ENCODE assay signal across 8 cellular contexts in genomic region chr1:119713538-119714456, GRCh38. TPM values are rescaled to one million over a fixed set of nuclear protein-coding genes. Genes with fewer than 3 reads are reported as not detected.
DNase-seq lines count a peak whose midpoint lies in the region; ATAC-seq and TF ChIP-seq lines count a peak whose summit lies in the region.

No MANE protein-coding gene starts in this region.

- no peak for TF ChIP-seq POLR2A in spleen (IDR thresholded peaks at IDR 0.05)

- 34 to 37% methylated on average over 8 of the region's 8 CpGs for WGBS in ectodermal cell, 2 experiments
- 72 to 89% (median 85%) methylated on average over 8 of the region's 8 CpGs for WGBS in spleen, 5 donors

- DNase-seq in DMS53 (lab: John Stamatoyannopoulos, UW) (peak; percentile 8), DMS53 treated with DMSO at 0.1 percent for 48 hours (lab: John Stamatoyannopoulos, UW; ENCODE audit: unreplicated experiment) (no peak), NCI-H748 (lab: John Stamatoyannopoulos, UW; ENCODE audit: unreplicated experiment) (peak; percentile 79), spleen (no peak)
- DNase-seq in naive thymus-derived CD4-positive, alpha-beta T cell: no peak

- TF ChIP-seq CTCF in spleen (IDR thresholded peaks at IDR 0.05 in 8 of 11, conservative IDR thresholded peaks at IDR 0.05 in 3 of 11): no peak

- H3K27me3 ChIP-seq in ectodermal cell (ENCODE audit: control insufficient read depth, insufficient read depth, low read length, poor library complexity, severe bottlenecking) (no peaks in the 10 kb centered on the region), spleen (replicated peaks in 1 of 7) (peaks cover 0 to 40% (median 12%) of the 10 kb centered on the region in 7 donors)
- no peaks in the 10 kb centered on the region for H3K27me3 ChIP-seq in naive thymus-derived CD4-positive, alpha-beta T cell (ENCODE audit: control insufficient read depth in 2 of 2, insufficient read depth in 2 of 2, low read length in 2 of 2)

- H3K36me3 ChIP-seq in ectodermal cell (ENCODE audit: control insufficient read depth, insufficient read depth, low read length) (no peaks in the 10 kb centered on the region), spleen (no peaks in the 10 kb centered on the region)
- peaks cover 0 to 3% (median 0%) of the 10 kb centered on the region in 3 experiments for H3K36me3 ChIP-seq in naive thymus-derived CD4-positive, alpha-beta T cell (ENCODE audit: control insufficient read depth in 2 of 3, insufficient read depth in 3 of 3, low read length in 3 of 3)

- peaks cover 0 to 24% (median 15%) of the 10 kb centered on the region in 5 donors for H3K27me3 Mint-ChIP-seq in naive thymus-derived CD4-positive, alpha-beta T cell

- POLR2A ChIA-PET in naive thymus-derived CD4-positive, alpha-beta T cell (lab: Charles Lee): interaction anchor here (0.6 kb wide), 1 partner anchor 574 kb away, joined by 3 read pairs; the partner anchor contains the start of gene WARS2

- peaks cover 15 to 48% (median 31%) of the 10 kb centered on the region in 7 donors for H3K4me1 Mint-ChIP-seq in naive thymus-derived CD4-positive, alpha-beta T cell

- H3K4me1 ChIP-seq in ectodermal cell (ENCODE audit: control insufficient read depth, insufficient read depth, low read length) (peaks cover 27% of the 10 kb centered on the region), spleen (peaks cover 0 to 22% (median 16%) of the 10 kb centered on the region in 6 donors)
- H3K4me1 ChIP-seq in naive thymus-derived CD4-positive, alpha-beta T cell (ENCODE audit: control insufficient read depth in 2 of 2, insufficient read depth in 2 of 2, low read length in 2 of 2): no peaks in the 10 kb centered on the region

- CTCF ChIA-PET in naive thymus-derived CD4-positive, alpha-beta T cell (lab: Charles Lee): no interaction called here

- no peak for ATAC-seq in naive thymus-derived CD4-positive, alpha-beta T cell
- ATAC-seq in HG03196 (IDR thresholded peaks at IDR 0.05; ENCODE audit: unreplicated experiment): no peak
- no peak for ATAC-seq in HG02588 (IDR thresholded peaks at IDR 0.05; ENCODE audit: unreplicated experiment)

- H3K27ac Mint-ChIP-seq in naive thymus-derived CD4-positive, alpha-beta T cell: peak overlapping the region in 3 of 9 donors; percentile 1 to 56 (median 33)

- H3K36me3 Mint-ChIP-seq in naive thymus-derived CD4-positive, alpha-beta T cell: peaks cover 0 to 12% (median 0%) of the 10 kb centered on the region in 5 donors

- H3K9me3 ChIP-seq in ectodermal cell (ENCODE audit: control insufficient read depth, low read length) (no peaks in the 10 kb centered on the region), spleen (no peaks in the 10 kb centered on the region)
- no peaks in the 10 kb centered on the region for H3K9me3 ChIP-seq in naive thymus-derived CD4-positive, alpha-beta T cell (ENCODE audit: control insufficient read depth in 2 of 3, low read length in 3 of 3)

- intact Hi-C loops in naive thymus-derived CD4-positive, alpha-beta T cell (cut with micrococcal nuclease): loop anchor here (5.0 to 10.0 kb wide), 2 partner anchors 41 to 1801 kb away; no protein-coding TSS in a partner anchor
- intact Hi-C loops in spleen (cut with DNase I; ENCODE audit: low total_unique reads): no loop called here

- peak overlapping the region; percentile 35 to 97 (median 80) for H3K4me3 Mint-ChIP-seq in naive thymus-derived CD4-positive, alpha-beta T cell

- peak overlapping the region; percentile 87 for H3K27ac ChIP-seq in ectodermal cell (ENCODE audit: insufficient read depth, low read depth, low read length, poor library complexity, severe bottlenecking)
- H3K27ac ChIP-seq in naive thymus-derived CD4-positive, alpha-beta T cell (ENCODE audit: low read depth, low read length): no peak overlapping the region
- no peak overlapping the region for H3K27ac ChIP-seq in spleen

- H3K4me3 ChIP-seq in ectodermal cell (ENCODE audit: insufficient read depth, low read depth, low read length) (peak overlapping the region; percentile 71), spleen (peak overlapping the region in 1 of 8 donors; percentile 74)
- no peak overlapping the region for H3K4me3 ChIP-seq in naive thymus-derived CD4-positive, alpha-beta T cell (ENCODE audit: low read length)

- peaks cover 0 to 2% (median 0%) of the 10 kb centered on the region in 11 donors for H3K9me3 Mint-ChIP-seq in naive thymus-derived CD4-positive, alpha-beta T cell

RNA-seq across cellular contexts. Expression of gene PHGDH, which starts 2.1 kb away (rescaled TPM):
- 343 TPM for polyA plus RNA-seq in ectodermal cell (2013, experiment 1 of 4)
- 342 TPM for polyA plus RNA-seq in ectodermal cell (2013, experiment 2 of 4)
- 271 TPM for polyA plus RNA-seq in ectodermal cell (2013, experiment 3 of 4)
- 278 TPM for polyA plus RNA-seq in ectodermal cell (2013, experiment 4 of 4)
- 10 to 100 TPM in 3 of 5 experiments, 1 to 10 TPM in 2; 6.9 to 79.5 (median 13.3) TPM for total RNA-seq in naive thymus-derived CD4-positive, alpha-beta T cell
- polyA plus RNA-seq in naive thymus-derived CD4-positive, alpha-beta T cell: 10 to 100 TPM; 20.4 to 25.7 TPM
- total RNA-seq in spleen: 10 to 100 TPM in 2 of 7 donors, 1 to 10 TPM in 5; 4.0 to 24.6 (median 6.6) TPM
- polyA plus RNA-seq in spleen: 1 to 10 TPM; 1.1 to 5.9 (median 2.0) TPM

RNA-seq across cellular contexts. Expression of gene HMGCS2, which starts 54.9 kb away (rescaled TPM):
- polyA plus RNA-seq in ectodermal cell (2013, experiment 1 of 4): 0.91 TPM
- polyA plus RNA-seq in ectodermal cell (2013, experiment 2 of 4): 0.91 TPM
- 1.1 TPM for polyA plus RNA-seq in ectodermal cell (2013, experiment 3 of 4)
- 0.81 TPM for polyA plus RNA-seq in ectodermal cell (2013, experiment 4 of 4)
- total RNA-seq in naive thymus-derived CD4-positive, alpha-beta T cell: not detected
- not detected for polyA plus RNA-seq in naive thymus-derived CD4-positive, alpha-beta T cell
- not detected for total RNA-seq in spleen
- polyA plus RNA-seq in spleen: under 1 TPM in 2 of 3 donors, not detected in 1; 0.06 to 0.11 TPM

Comparison
In these comparisons a context has a peak if more than half of its experiments do, and no peak if none do; other contexts are left out.
1. DNase-seq: peak in DMS53 (single experiment) and NCI-H748 (single experiment); none in DMS53 treated with DMSO at 0.1 percent for 48 hours (single experiment), naive thymus-derived CD4-positive, alpha-beta T cell (0 of 9) and spleen (single experiment).